In genomic region chr9:30524311-30524710, GRCh38 we compare ENCODE assay signal across 30 cellular contexts.
"Had no signal": no experiment of that assay in that cellular context is flagged by ENCODE, and none has a peak within 500 bp of the region (broad histone marks: within the 10 kb centered on the region; RNA-seq: fewer than 3 reads in every experiment).

No MANE protein-coding gene starts in this region.

- H3K9me3 ChIP-seq: heart right ventricle, left lung, lower lobe of right lung, neutrophil, tibial nerve, upper lobe of left lung, vagina had no signal

- H3K27ac Mint-ChIP-seq: mesothelial cell of epicardium; naive B cell; natural killer cell; nephron progenitor cell; neural progenitor cell; progenitor cell of endocrine pancreas; stimulated activated naive B cell treated with anti-CD40 and anti-IgM and Interleukin-4, amounts not matched to agents 10 μg/mL and 1 μg/mL and 100 μg/mL, for 72 hours; stimulated activated naive CD8-positive, alpha-beta T cell treated with anti-CD3 and anti-CD28 coated beads, Interleukin-15, Interleukin-2, amounts not matched to agents 100 ng/mL and 50 ng/mL, for 24 hours had no signal

- H3K9me3 Mint-ChIP-seq: mesothelial cell of epicardium; nephron progenitor cell; neural progenitor cell; stimulated activated naive B cell treated with anti-CD40 and anti-IgM and Interleukin-4, amounts not matched to agents 10 μg/mL and 1 μg/mL and 100 μg/mL, for 72 hours; stimulated activated naive CD8-positive, alpha-beta T cell treated with anti-CD3 and anti-CD28 coated beads, Interleukin-15, Interleukin-2, amounts not matched to agents 100 ng/mL and 50 ng/mL, for 24 hours had no signal

- H3K9ac ChIP-seq: neural progenitor cell, parathyroid adenoma had no signal

- H3K4me1 Mint-ChIP-seq: mesothelial cell of epicardium; naive B cell; natural killer cell; nephron progenitor cell; stimulated activated naive B cell treated with anti-CD40 and anti-IgM and Interleukin-4, amounts not matched to agents 10 μg/mL and 1 μg/mL and 100 μg/mL, for 72 hours had no signal

- H3K4me2 ChIP-seq: neural progenitor cell had no signal

- H3K36me3 Mint-ChIP-seq: mesothelial cell of epicardium; naive B cell; natural killer cell; neural progenitor cell; stimulated activated naive B cell treated with anti-CD40 and anti-IgM and Interleukin-4, amounts not matched to agents 10 μg/mL and 1 μg/mL and 100 μg/mL, for 72 hours had no signal

- H2AFZ ChIP-seq: neural progenitor cell, parathyroid adenoma had no signal

- H3K36me3 ChIP-seq: heart right ventricle, left lung, lower lobe of right lung, neural progenitor cell, neutrophil, tibial nerve, upper lobe of left lung, vagina had no signal

- H3K27ac ChIP-seq: heart right ventricle, left lung, lower lobe of right lung, neural progenitor cell, neutrophil, parathyroid adenoma, skin epidermis, tibial nerve, upper lobe of left lung, vagina had no signal

- ATAC-seq: heart right ventricle; left colon; left lung; lower lobe of right lung; natural killer cell; right cardiac atrium; sciatic nerve; stimulated activated naive B cell treated with anti-CD40 and anti-IgM and Interleukin-4, amounts not matched to agents 10 μg/mL and 1 μg/mL and 100 μg/mL, for 72 hours had no signal

- H3K4me3 Mint-ChIP-seq: mesothelial cell of epicardium; naive B cell; natural killer cell; nephron progenitor cell; neural progenitor cell; stimulated activated naive B cell treated with anti-CD40 and anti-IgM and Interleukin-4, amounts not matched to agents 10 μg/mL and 1 μg/mL and 100 μg/mL, for 72 hours; stimulated activated naive CD8-positive, alpha-beta T cell treated with anti-CD3 and anti-CD28 coated beads, Interleukin-15, Interleukin-2, amounts not matched to agents 100 ng/mL and 50 ng/mL, for 24 hours had no signal

- H3K79me2 ChIP-seq: parathyroid adenoma had no signal

- H3K27me3 Mint-ChIP-seq: naive B cell; progenitor cell of endocrine pancreas; stimulated activated naive B cell treated with anti-CD40 and anti-IgM and Interleukin-4, amounts not matched to agents 10 μg/mL and 1 μg/mL and 100 μg/mL, for 72 hours; stimulated activated naive CD8-positive, alpha-beta T cell treated with anti-CD3 and anti-CD28 coated beads, Interleukin-15, Interleukin-2, amounts not matched to agents 100 ng/mL and 50 ng/mL, for 24 hours had no signal

- DNase-seq: heart right ventricle; kidney; left colon; left lung; lower lobe of right lung; mammary epithelial cell; mesendoderm; naive B cell; natural killer cell; nephron progenitor cell; occipital lobe; retina; right cardiac atrium; stimulated activated CD4-positive, alpha-beta T cell treated with anti-CD3 and anti-CD28 coated beads, Interleukin-12 subunit alpha, Interleukin-12 subunit beta, amount 100 ng/mL, for 4 hours; stimulated activated CD4-positive, alpha-beta T cell treated with anti-CD3 and anti-CD28 coated beads, Interleukin-15, amount 100 ng/mL, for 24 hours; stimulated activated CD4-positive, alpha-beta T cell treated with anti-CD3 and anti-CD28 coated beads, Interleukin-2, amount 100 ng/mL, for 24 hours; stimulated activated CD4-positive, alpha-beta T cell treated with anti-CD3 and anti-CD28 coated beads, Interleukin-4, amount 100 ng/mL, for 1 hour; stimulated activated naive B cell treated with anti-CD40 and anti-IgM and Interleukin-4, amounts not matched to agents 10 μg/mL and 1 μg/mL and 100 μg/mL, for 72 hours; upper lobe of left lung had no signal

- H3K27me3 ChIP-seq: heart right ventricle, left lung, neural progenitor cell, neutrophil, tibial nerve, upper lobe of left lung, vagina had no signal

- FAIRE-seq: islet of Langerhans had no signal

- H3K4me3 ChIP-seq: heart right ventricle, left lung, lower lobe of right lung, neural progenitor cell, skin epidermis, tibial nerve, upper lobe of left lung, vagina had no signal

- H3K4me1 ChIP-seq: heart right ventricle, left lung, lower lobe of right lung, neural progenitor cell, parathyroid adenoma, tibial nerve, upper lobe of left lung, vagina had no signal
